ENCODE assay signal across 15 cellular contexts in the genomic region with DNA sequence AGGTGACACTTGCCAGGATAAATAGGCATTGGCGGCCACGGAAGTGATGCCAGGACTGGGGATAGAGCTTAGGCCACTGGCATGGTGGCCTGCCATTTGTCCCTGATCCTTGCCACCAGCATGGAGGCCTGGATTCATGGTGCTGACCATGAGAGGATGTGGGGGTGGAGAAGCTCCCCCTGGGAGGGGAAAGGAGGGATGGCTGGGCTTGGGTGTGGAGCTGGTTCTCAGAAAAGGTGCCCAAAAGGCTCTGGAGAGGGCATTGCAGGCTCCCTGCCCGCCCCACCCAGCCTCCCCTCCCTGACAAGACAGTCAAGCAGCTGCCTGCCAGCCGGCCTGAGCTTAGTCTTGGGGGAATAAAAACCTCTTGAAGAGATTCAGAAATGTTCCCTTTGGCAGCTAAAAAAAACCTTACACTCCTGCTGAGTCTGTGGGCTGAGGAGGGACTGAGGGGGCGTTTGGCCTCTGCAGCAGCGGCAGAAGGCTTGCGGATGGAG.
DNase-seq lines count a peak whose midpoint lies in the region; ATAC-seq, FAIRE-seq and TF ChIP-seq lines count a peak whose summit lies in the region.
"Had no signal": no experiment of that assay in that cellular context is flagged by ENCODE, and none has a peak within 500 bp of the region (broad histone marks: within the 10 kb centered on the region; RNA-seq: fewer than 3 reads in every experiment).

No MANE protein-coding gene starts in this region.

- H3K9me1 ChIP-seq in keratinocyte (ENCODE audit: control insufficient read depth, extremely low read depth, insufficient read depth, low read length) = peaks cover 2% of the 10 kb centered on the region

- H3K4me1 Mint-ChIP-seq in activated CD4-positive, alpha-beta T cell treated with anti-CD3 and anti-CD28 coated beads, Interleukin-2, amount 10 ng/mL, durations not matched to agents 24 days and 14 days = no peaks in the 10 kb centered on the region

- peaks cover 44 to 58% of the 10 kb centered on the region in 2 donors for H3K4me1 ChIP-seq in ascending aorta
- H3K4me1 ChIP-seq in keratinocyte (ENCODE audit: control insufficient read depth, extremely low read depth, insufficient read depth, low read length) = peaks cover 70% of the 10 kb centered on the region
- H3K4me1 ChIP-seq in skeletal muscle tissue (ENCODE audit: control insufficient read depth in 3 of 3, insufficient read depth in 3 of 3, low read length in 3 of 3) = peaks cover 57 to 62% (median 58%) of the 10 kb centered on the region in 3 donors

- H3K27ac Mint-ChIP-seq in activated CD4-positive, alpha-beta T cell treated with anti-CD3 and anti-CD28 coated beads, Interleukin-2, amount 10 ng/mL, durations not matched to agents 24 days and 14 days = no peak overlapping the region
- H3K27ac Mint-ChIP-seq: activated T-helper 1 cell treated with anti-CD3 and anti-CD28 coated beads, Interleukin-12 subunit alpha, Interleukin-12 subunit beta, Interleukin-2, Interleukin-4 antibody, amounts not matched to agents 30 ng/mL and 10 ng/mL and 1 ng/mL, durations not matched to agents 14 hours and 24 hours and 36 hours; GM23338 had no signal

- H3K27me3 Mint-ChIP-seq in activated CD4-positive, alpha-beta T cell treated with anti-CD3 and anti-CD28 coated beads, Interleukin-2, amount 10 ng/mL, durations not matched to agents 24 days and 14 days = no peaks in the 10 kb centered on the region

- H3K4me2 ChIP-seq in keratinocyte (ENCODE audit: control insufficient read depth, extremely low read depth, insufficient read depth, low read depth, low read length) = peak overlapping the region; percentile 3
- H3K4me2 ChIP-seq: GM23338, KMS-11 had no signal

- no peaks in the 10 kb centered on the region for H3K36me3 Mint-ChIP-seq in activated CD4-positive, alpha-beta T cell treated with anti-CD3 and anti-CD28 coated beads, Interleukin-2, amount 10 ng/mL, durations not matched to agents 24 days and 14 days (ENCODE audit: low read depth)

- no peaks in the 10 kb centered on the region for H3K9me3 ChIP-seq in ascending aorta
- no peaks in the 10 kb centered on the region for H3K9me3 ChIP-seq in keratinocyte (ENCODE audit: control insufficient read depth, low read depth, low read length)
- no peaks in the 10 kb centered on the region for H3K9me3 ChIP-seq in skeletal muscle tissue (ENCODE audit: control insufficient read depth in 3 of 3, low read length in 3 of 3)
- H3K9me3 ChIP-seq: colonic mucosa, SJCRH30 had no signal

- no peak overlapping the region for H3K4me3 Mint-ChIP-seq in activated CD4-positive, alpha-beta T cell treated with anti-CD3 and anti-CD28 coated beads, Interleukin-2, amount 10 ng/mL, durations not matched to agents 24 days and 14 days
- H3K4me3 Mint-ChIP-seq: activated T-helper 1 cell treated with anti-CD3 and anti-CD28 coated beads, Interleukin-12 subunit alpha, Interleukin-12 subunit beta, Interleukin-2, Interleukin-4 antibody, amounts not matched to agents 30 ng/mL and 10 ng/mL and 1 ng/mL, durations not matched to agents 14 hours and 24 hours and 36 hours; CD14-positive monocyte; GM23338 had no signal

- H2AFZ ChIP-seq in keratinocyte (ENCODE audit: control insufficient read depth, low read length) = no peak overlapping the region
- H2AFZ ChIP-seq: GM23338 had no signal

- TF ChIP-seq CTCF in ascending aorta (IDR thresholded peaks at IDR 0.05) (no peak), keratinocyte (optimal IDR thresholded peaks at IDR 0.05 in 1 of 3, IDR thresholded peaks at IDR 0.05 in 1 of 3, conservative IDR thresholded peaks at IDR 0.05 in 1 of 3; ENCODE audit: extremely low read depth in 1 of 3, insufficient read depth in 2 of 3, low read length in 3 of 3) (no peak)

- H3K9ac ChIP-seq in keratinocyte (ENCODE audit: control insufficient read depth, extremely low read depth, insufficient read depth, low read length) (no peak overlapping the region), skeletal muscle tissue (ENCODE audit: low read depth in 1 of 3, low read length in 3 of 3) (no peak overlapping the region)
- H3K9ac ChIP-seq: KMS-11 had no signal

- H4K20me1 ChIP-seq in keratinocyte (ENCODE audit: control insufficient read depth, extremely low read depth, insufficient read depth, low read length) = no peaks in the 10 kb centered on the region

- no peaks in the 10 kb centered on the region for H3K9me3 Mint-ChIP-seq in activated CD4-positive, alpha-beta T cell treated with anti-CD3 and anti-CD28 coated beads, Interleukin-2, amount 10 ng/mL, durations not matched to agents 24 days and 14 days
- H3K9me3 Mint-ChIP-seq: activated T-helper 1 cell treated with anti-CD3 and anti-CD28 coated beads, Interleukin-12 subunit alpha, Interleukin-12 subunit beta, Interleukin-2, Interleukin-4 antibody, amounts not matched to agents 30 ng/mL and 10 ng/mL and 1 ng/mL, durations not matched to agents 14 hours and 24 hours and 36 hours; GM23338 had no signal

- dilution Hi-C loops in keratinocyte (cut with MboI; ENCODE audit: extremely low pct_ligation_motif_present, low sequenced_read_pairs) = no loop called here

- H3K79me2 ChIP-seq in keratinocyte (ENCODE audit: control insufficient read depth, insufficient read depth, low read length) = no peaks in the 10 kb centered on the region

- peak overlapping the region; percentile 93 to 97 for H3K27ac ChIP-seq in ascending aorta
- no peak overlapping the region for H3K27ac ChIP-seq in keratinocyte (ENCODE audit: control insufficient read depth, insufficient read depth, low read length)
- peak overlapping the region; percentile 87 for H3K27ac ChIP-seq in skeletal muscle tissue (ENCODE audit: low read depth, low read length)
- H3K27ac ChIP-seq: colonic mucosa, KMS-11, SJCRH30 had no signal

- intact Hi-C loops in ascending aorta (cut with DNase I) = no loop called here
- intact Hi-C loops in activated CD4-positive, alpha-beta T cell treated with anti-CD3 and anti-CD28 coated beads, Interleukin-2, amount 10 ng/mL, durations not matched to agents 24 days and 14 days (cut with micrococcal nuclease) = no loop called here

- H3K36me3 ChIP-seq in ascending aorta (no peaks in the 10 kb centered on the region), keratinocyte (ENCODE audit: control insufficient read depth in 2 of 2, extremely low read depth in 1 of 2, insufficient read depth in 2 of 2, low read length in 2 of 2) (no peaks in the 10 kb centered on the region), skeletal muscle tissue (ENCODE audit: control insufficient read depth in 3 of 3, insufficient read depth in 3 of 3, low read length in 3 of 3) (peaks cover 0 to 2% (median 0%) of the 10 kb centered on the region in 3 donors)
- H3K36me3 ChIP-seq: colonic mucosa had no signal

- no peak overlapping the region for H3K4me3 ChIP-seq in ascending aorta
- H3K4me3 ChIP-seq in keratinocyte (ENCODE audit: control insufficient read depth in 2 of 3, extremely low read depth in 1 of 3, insufficient read depth in 2 of 3, low read depth in 1 of 3, low read length in 3 of 3) = no peak overlapping the region
- H3K4me3 ChIP-seq in skeletal muscle tissue (ENCODE audit: low read length in 3 of 3) = no peak overlapping the region
- H3K4me3 ChIP-seq: colonic mucosa, GM23338, SJCRH30 had no signal

- no peak for ATAC-seq in GM19467 (IDR thresholded peaks at IDR 0.05; ENCODE audit: unreplicated experiment)
- ATAC-seq in HG03354 (IDR thresholded peaks at IDR 0.05; ENCODE audit: poor library complexity, severe bottlenecking, unreplicated experiment) = no peak
- ATAC-seq: GM23338 had no signal

- DNase-seq in CD1c-positive myeloid dendritic cell (ENCODE audit: extremely low spot score) (peak; percentile 22), ascending aorta (ENCODE audit: low spot score in 2 of 2) (no peak), keratinocyte (ENCODE audit: low read depth, low spot score) (no peak), COLO668 (lab: John Stamatoyannopoulos, UW; ENCODE audit: unreplicated experiment) (no peak)
- no peak for DNase-seq in activated CD4-positive, alpha-beta T cell treated with anti-CD3 and anti-CD28 coated beads, Interleukin-2, amount 10 ng/mL, durations not matched to agents 24 days and 14 days
- DNase-seq: activated CD4-positive, CD25-positive, alpha-beta regulatory T cell; colonic mucosa; SJCRH30 had no signal

- FAIRE-seq in keratinocyte (lab: Jason Lieb, UNC) = no peak

- H3K27me3 ChIP-seq in ascending aorta (no peaks in the 10 kb centered on the region), keratinocyte (ENCODE audit: control insufficient read depth, extremely low read depth, insufficient read depth, low read length) (no peaks in the 10 kb centered on the region), skeletal muscle tissue (ENCODE audit: control insufficient read depth in 3 of 3, insufficient read depth in 3 of 3, low read length in 3 of 3) (no peaks in the 10 kb centered on the region)
- H3K27me3 ChIP-seq: colonic mucosa, SJCRH30 had no signal
